12 cellular contexts compared by ENCODE assay signal in genomic region chr3:172279191-172279640, GRCh38.
DNase-seq lines count a peak whose midpoint lies in the region; ATAC-seq and TF ChIP-seq lines count a peak whose summit lies in the region.
"Had no signal": no experiment of that assay in that cellular context is flagged by ENCODE, and none has a peak within 500 bp of the region (broad histone marks: within the 10 kb centered on the region; RNA-seq: fewer than 3 reads in every experiment).

No MANE protein-coding gene starts in this region.

- H3K4me1 ChIP-seq in thoracic aorta (ENCODE audit: control insufficient read depth in 1 of 2, low read depth in 2 of 2), result peaks cover 47 to 78% of the 10 kb centered on the region in 2 donors
- H3K4me1 ChIP-seq in CD4-positive, alpha-beta memory T cell (ENCODE audit: insufficient read depth, low read length), result no peaks in the 10 kb centered on the region

- TF ChIP-seq CTCF in RWPE1 (conservative IDR thresholded peaks at IDR 0.05; ENCODE audit: low read depth), result no peak
- no peak for TF ChIP-seq CTCF in thoracic aorta (IDR thresholded peaks at IDR 0.05)

- DNase-seq in NCI-H2081 (lab: John Stamatoyannopoulos, UW) (peak; percentile 22 to 56), NCI-H2081 treated with DMSO at 0.1 percent for 48 hours (lab: John Stamatoyannopoulos, UW) (no peak), RWPE1 (ENCODE audit: low spot score) (no peak), left lobe of liver (ENCODE audit: low spot score) (no peak), thoracic aorta (ENCODE audit: low spot score) (no peak), NAMALWA (ENCODE audit: low spot score) (no peak)
- no peak for DNase-seq in CD4-positive, alpha-beta memory T cell
- DNase-seq: ACHN; activated B cell treated with CpG ODN at 0.5 μM for 24 hours; activated T-cell treated with anti-CD3 and anti-CD28 coated beads, Interleukin-2, amount 50 U/mL, for 72 hours; stimulated activated naive CD8-positive, alpha-beta T cell treated with anti-CD3 and anti-CD28 coated beads, Interleukin-15, amount 100 ng/mL, for 72 hours had no signal

- no peaks in the 10 kb centered on the region for H3K27me3 Mint-ChIP-seq in CD4-positive, alpha-beta memory T cell
- H3K27me3 Mint-ChIP-seq: activated B cell treated with CpG ODN at 0.5 μM for 24 hours; stimulated activated naive CD8-positive, alpha-beta T cell treated with anti-CD3 and anti-CD28 coated beads, Interleukin-15, amount 100 ng/mL, for 72 hours had no signal

- intact Hi-C loops in CD4-positive, alpha-beta memory T cell (cut with micrococcal nuclease), result loop anchor here (10.0 kb wide), 1 partner anchor 174 kb away; no protein-coding TSS in a partner anchor

- H3K36me3 Mint-ChIP-seq in CD4-positive, alpha-beta memory T cell, result peaks cover 7 to 14% of the 10 kb centered on the region in 2 donors

- H3K4me3 Mint-ChIP-seq in CD4-positive, alpha-beta memory T cell, result no peak overlapping the region
- H3K4me3 Mint-ChIP-seq: activated B cell treated with CpG ODN at 0.5 μM for 24 hours; activated T-cell treated with anti-CD3 and anti-CD28 coated beads, Interleukin-2, amount 50 U/mL, for 72 hours; stimulated activated naive CD8-positive, alpha-beta T cell treated with anti-CD3 and anti-CD28 coated beads, Interleukin-15, amount 100 ng/mL, for 72 hours had no signal

- peak overlapping the region; percentile 34 for H3K4me3 ChIP-seq in thoracic aorta
- no peak overlapping the region for H3K4me3 ChIP-seq in CD4-positive, alpha-beta memory T cell (ENCODE audit: low read length in 2 of 2)

- POLR2A ChIA-PET in RWPE1 (lab: Yijun Ruan, JAX; ENCODE audit: low non-redundant PET), result no interaction called here
- POLR2A ChIA-PET in CD4-positive, alpha-beta memory T cell (lab: Charles Lee; ENCODE audit: partially characterized antibody), result no interaction called here

- no peaks in the 10 kb centered on the region for H3K9me3 ChIP-seq in thoracic aorta
- no peaks in the 10 kb centered on the region for H3K9me3 ChIP-seq in CD4-positive, alpha-beta memory T cell (ENCODE audit: control insufficient read depth in 1 of 2, low read length in 2 of 2)

- peaks cover 0 to 6% (median 5%) of the 10 kb centered on the region in 4 donors for H3K4me1 Mint-ChIP-seq in CD4-positive, alpha-beta memory T cell
- H3K4me1 Mint-ChIP-seq: activated B cell treated with CpG ODN at 0.5 μM for 24 hours; stimulated activated naive CD8-positive, alpha-beta T cell treated with anti-CD3 and anti-CD28 coated beads, Interleukin-15, amount 100 ng/mL, for 72 hours had no signal

- ATAC-seq in left lobe of liver (peak; percentile 76), thoracic aorta (ENCODE audit: insufficient number of reproducible peaks, low FRiP score, low read depth) (no peak), GM18511 (IDR thresholded peaks at IDR 0.05; ENCODE audit: unreplicated experiment) (no peak)
- ATAC-seq: activated T-cell treated with anti-CD3 and anti-CD28 coated beads, Interleukin-2, amount 50 U/mL, for 72 hours; stimulated activated naive CD8-positive, alpha-beta T cell treated with anti-CD3 and anti-CD28 coated beads, Interleukin-15, amount 100 ng/mL, for 72 hours had no signal

- no peaks in the 10 kb centered on the region for H3K27me3 ChIP-seq in thoracic aorta (replicated peaks; ENCODE audit: insufficient read depth)
- H3K27me3 ChIP-seq in CD4-positive, alpha-beta memory T cell (ENCODE audit: insufficient read depth, low read length), result no peaks in the 10 kb centered on the region

- H3K27ac ChIP-seq in RWPE1, result peak overlapping the region; percentile 40
- peak overlapping the region; percentile 49 to 67 for H3K27ac ChIP-seq in thoracic aorta
- H3K27ac ChIP-seq in CD4-positive, alpha-beta memory T cell (ENCODE audit: low read depth, low read length), result no peak overlapping the region

- no peaks in the 10 kb centered on the region for H3K9me3 Mint-ChIP-seq in CD4-positive, alpha-beta memory T cell
- H3K9me3 Mint-ChIP-seq: activated B cell treated with CpG ODN at 0.5 μM for 24 hours; activated T-cell treated with anti-CD3 and anti-CD28 coated beads, Interleukin-2, amount 50 U/mL, for 72 hours; stimulated activated naive CD8-positive, alpha-beta T cell treated with anti-CD3 and anti-CD28 coated beads, Interleukin-15, amount 100 ng/mL, for 72 hours had no signal

- no peaks in the 10 kb centered on the region for H3K36me3 ChIP-seq in thoracic aorta
- H3K36me3 ChIP-seq in CD4-positive, alpha-beta memory T cell (ENCODE audit: insufficient read depth, low read length), result no peaks in the 10 kb centered on the region

- H3K27ac Mint-ChIP-seq in CD4-positive, alpha-beta memory T cell, result no peak overlapping the region
- H3K27ac Mint-ChIP-seq: activated B cell treated with CpG ODN at 0.5 μM for 24 hours; activated T-cell treated with anti-CD3 and anti-CD28 coated beads, Interleukin-2, amount 50 U/mL, for 72 hours; stimulated activated naive CD8-positive, alpha-beta T cell treated with anti-CD3 and anti-CD28 coated beads, Interleukin-15, amount 100 ng/mL, for 72 hours had no signal

- CTCF ChIA-PET in RWPE1 (lab: Yijun Ruan, JAX), result no interaction called here
- CTCF ChIA-PET in CD4-positive, alpha-beta memory T cell (lab: Charles Lee; ENCODE audit: partially characterized antibody), result interaction anchor here (1.6 to 5.5 kb wide), 2 partner anchors 9 to 244 kb away, joined by 4 to 45 read pairs; no protein-coding TSS in a partner anchor

Comparison
In these comparisons a context has a peak if more than half of its experiments do, and no peak if none do; other contexts are left out.
1. DNase-seq: peak in NCI-H2081 (2 of 2); none in NCI-H2081 treated with DMSO at 0.1 percent for 48 hours (single experiment), RWPE1 (single experiment), left lobe of liver (single experiment), thoracic aorta (single experiment), CD4-positive, alpha-beta memory T cell (0 of 5) and NAMALWA (single experiment).